ENCODE assay signal across 10 cellular contexts in the genomic region with DNA sequence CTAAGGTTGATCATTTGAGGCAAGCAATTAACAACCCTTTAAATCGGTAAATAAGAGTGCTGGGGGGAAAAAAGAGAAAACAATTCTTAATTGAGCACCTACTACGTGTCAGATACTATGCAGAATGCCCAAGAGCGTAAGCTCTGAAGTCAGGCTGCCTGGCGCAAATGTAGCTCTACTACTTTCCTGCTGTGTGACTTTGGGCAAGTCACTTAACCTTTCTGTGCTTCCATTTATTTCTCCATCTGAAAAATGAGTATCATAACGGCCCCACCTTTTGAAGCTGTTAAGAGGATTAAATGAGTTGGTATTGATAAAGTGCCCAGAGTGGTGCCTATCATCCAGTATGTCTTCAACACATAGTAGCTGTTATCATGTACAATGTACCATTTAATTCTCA.
"Had no signal": no experiment of that assay in that cellular context is flagged by ENCODE, and none has a peak within 500 bp of the region (broad histone marks: within the 10 kb centered on the region; RNA-seq: fewer than 3 reads in every experiment).

No MANE protein-coding gene starts in this region.

- ATAC-seq: GM23338, HCT116 had no signal

- H3K4me1 ChIP-seq: HAP-1 had no signal

- H3K9me3 ChIP-seq: HAP-1 had no signal

- H3K4me3 ChIP-seq: GM23248, GM23338, HAP-1 had no signal

- FAIRE-seq: H54 had no signal

- H3K9ac ChIP-seq: GM23248 had no signal

- DNase-seq: GM23248, GOT3, H7, H9, HCEC 1CT, HFFc6 had no signal

- H3K27ac ChIP-seq: GM23248 had no signal

- H3K4me2 ChIP-seq: GM23338 had no signal

- H3K36me3 ChIP-seq: HAP-1 had no signal

- H2AFZ ChIP-seq: GM23248, GM23338 had no signal
